ENCODE assay signal across 32 cellular contexts in genomic region chr5:153135416-153135815, GRCh38.
DNase-seq lines count a peak whose midpoint lies in the region; TF ChIP-seq lines count a peak whose summit lies in the region.
"Had no signal": no experiment of that assay in that cellular context is flagged by ENCODE, and none has a peak within 500 bp of the region (broad histone marks: within the 10 kb centered on the region; RNA-seq: fewer than 3 reads in every experiment).

No MANE protein-coding gene starts in this region.

- no peak overlapping the region for H3K27ac Mint-ChIP-seq in activated T-cell treated with anti-CD3 and anti-CD28 coated beads, Interleukin-2, amount 50 U/mL, for 24 hours
- H3K27ac Mint-ChIP-seq: activated B cell treated with CpG ODN at 0.5 μM for 24 hours; activated CD8-positive, alpha-beta memory T cell treated with anti-CD3 and anti-CD28 coated beads, Interleukin-2, amount 10 ng/mL, durations not matched to agents 7 days and 5 days; activated naive CD4-positive, alpha-beta T cell treated with anti-CD3 and anti-CD28 coated beads for 36 hours; activated T-cell treated with anti-CD3 and anti-CD28 coated beads, Interleukin-2, amount 50 U/mL, for 72 hours; CD8-positive, alpha-beta memory T cell; mesothelial cell of epicardium; naive B cell had no signal

- peak; percentile 16 for DNase-seq in ACHN
- DNase-seq in LHCN-M2 (ENCODE audit: low read depth), result peak; percentile 69
- peak; percentile 20 for DNase-seq in astrocyte of the cerebellum (ENCODE audit: low read depth)
- DNase-seq in kidney glomerular epithelial cell (lab: John Stamatoyannopoulos, UW), result peak; percentile 37
- DNase-seq in NCI-H1930 (lab: John Stamatoyannopoulos, UW), result no peak
- DNase-seq in coronary artery (ENCODE audit: low spot score), result no peak
- no peak for DNase-seq in activated naive CD4-positive, alpha-beta T cell treated with Interleukin-2 at 50 U/mL for 16 hours
- DNase-seq in activated T-cell treated with anti-CD3 and anti-CD28 coated beads, Interleukin-2, amount 50 U/mL, for 24 hours, result no peak
- DNase-seq: activated B cell treated with CpG ODN at 0.5 μM for 24 hours; activated CD4-positive, alpha-beta T cell treated with anti-CD3 and anti-CD28 coated beads, Interleukin-2, amount 50 U/mL, for 1 hour; activated CD8-positive, alpha-beta memory T cell treated with anti-CD3 and anti-CD28 coated beads, Interleukin-2, amount 10 ng/mL, durations not matched to agents 7 days and 5 days; activated naive CD4-positive, alpha-beta T cell treated with anti-CD3 and anti-CD28 coated beads for 36 hours; activated T-cell treated with anti-CD3 and anti-CD28 coated beads, Interleukin-2, amount 50 U/mL, for 72 hours; adrenal gland; BE2C; CD8-positive, alpha-beta memory T cell; gastrocnemius medialis; left ventricle myocardium inferior; MG63; naive B cell; NCI-H1417 treated with DMSO at 0.1 percent for 48 hours; NCI-H774; occipital lobe; stimulated activated CD4-positive, alpha-beta T cell treated with anti-CD3 and anti-CD28 coated beads, Interleukin-1b, Interleukin-23, amount 100 ng/mL, for 48 hours; stimulated activated CD8-positive, alpha-beta memory T cell treated with anti-CD3 and anti-CD28 coated beads, Interleukin-4, amount 100 ng/mL, for 48 hours; stimulated activated naive CD8-positive, alpha-beta T cell treated with anti-CD3 and anti-CD28 coated beads, Interleukin-15, amount 100 ng/mL, for 72 hours; T1000 had no signal

- TF ChIP-seq CTCF in astrocyte of the cerebellum (IDR thresholded peaks at IDR 0.05; ENCODE audit: low read depth, low read length, missing control alignments), result no peak
- TF ChIP-seq CTCF in coronary artery (IDR thresholded peaks at IDR 0.05), result no peak

- peaks cover 7% of the 10 kb centered on the region for H3K9me3 Mint-ChIP-seq in activated T-cell treated with anti-CD3 and anti-CD28 coated beads, Interleukin-2, amount 50 U/mL, for 24 hours
- H3K9me3 Mint-ChIP-seq: activated B cell treated with CpG ODN at 0.5 μM for 24 hours, mesothelial cell of epicardium had no signal

- H3K4me1 Mint-ChIP-seq in activated T-cell treated with anti-CD3 and anti-CD28 coated beads, Interleukin-2, amount 50 U/mL, for 24 hours (ENCODE audit: low read depth), result no peaks in the 10 kb centered on the region
- H3K4me1 Mint-ChIP-seq: activated B cell treated with CpG ODN at 0.5 μM for 24 hours; activated CD8-positive, alpha-beta memory T cell treated with anti-CD3 and anti-CD28 coated beads, Interleukin-2, amount 10 ng/mL, durations not matched to agents 7 days and 5 days; CD8-positive, alpha-beta memory T cell; mesothelial cell of epicardium; naive B cell; stimulated activated naive CD8-positive, alpha-beta T cell treated with anti-CD3 and anti-CD28 coated beads, Interleukin-15, amount 100 ng/mL, for 72 hours had no signal

- H3K27me3 Mint-ChIP-seq in activated T-cell treated with anti-CD3 and anti-CD28 coated beads, Interleukin-2, amount 50 U/mL, for 24 hours, result no peaks in the 10 kb centered on the region
- H3K27me3 Mint-ChIP-seq: activated B cell treated with CpG ODN at 0.5 μM for 24 hours; activated CD8-positive, alpha-beta memory T cell treated with anti-CD3 and anti-CD28 coated beads, Interleukin-2, amount 10 ng/mL, durations not matched to agents 7 days and 5 days; CD8-positive, alpha-beta memory T cell; naive B cell; stimulated activated naive CD8-positive, alpha-beta T cell treated with anti-CD3 and anti-CD28 coated beads, Interleukin-15, amount 100 ng/mL, for 72 hours had no signal

- no peaks in the 10 kb centered on the region for H3K36me3 Mint-ChIP-seq in activated T-cell treated with anti-CD3 and anti-CD28 coated beads, Interleukin-2, amount 50 U/mL, for 24 hours (ENCODE audit: low read depth)
- H3K36me3 Mint-ChIP-seq: activated CD8-positive, alpha-beta memory T cell treated with anti-CD3 and anti-CD28 coated beads, Interleukin-2, amount 10 ng/mL, durations not matched to agents 7 days and 5 days; CD8-positive, alpha-beta memory T cell; mesothelial cell of epicardium; naive B cell had no signal

- no peak overlapping the region for H3K27ac ChIP-seq in coronary artery
- H3K27ac ChIP-seq: adrenal gland, cardiac muscle cell, esophagus muscularis mucosa, gastrocnemius medialis, hepatocyte, left ventricle myocardium inferior had no signal

- in situ Hi-C loops in ACHN (cut with HindIII; ENCODE audit: low pct_ligation_motif_present, low pct_unique_long_range_greater_than_20kb, low sequenced_read_pairs) (loop anchor here (25.0 kb wide), 1 partner anchor 573 kb away; no protein-coding TSS in a partner anchor), astrocyte of the cerebellum (cut with HindIII; ENCODE audit: low sequenced_read_pairs) (no loop called here)

- H3K4me3 Mint-ChIP-seq in activated T-cell treated with anti-CD3 and anti-CD28 coated beads, Interleukin-2, amount 50 U/mL, for 24 hours, result no peak overlapping the region
- H3K4me3 Mint-ChIP-seq: activated B cell treated with CpG ODN at 0.5 μM for 24 hours; activated CD8-positive, alpha-beta memory T cell treated with anti-CD3 and anti-CD28 coated beads, Interleukin-2, amount 10 ng/mL, durations not matched to agents 7 days and 5 days; activated naive CD4-positive, alpha-beta T cell treated with anti-CD3 and anti-CD28 coated beads for 36 hours; activated T-cell treated with anti-CD3 and anti-CD28 coated beads, Interleukin-2, amount 50 U/mL, for 72 hours; CD8-positive, alpha-beta memory T cell; mesothelial cell of epicardium; naive B cell; stimulated activated naive CD8-positive, alpha-beta T cell treated with anti-CD3 and anti-CD28 coated beads, Interleukin-15, amount 100 ng/mL, for 72 hours had no signal

- H3K4me3 ChIP-seq in astrocyte of the cerebellum (ENCODE audit: low read depth, low read length), result no peak overlapping the region
- no peak overlapping the region for H3K4me3 ChIP-seq in coronary artery
- H3K4me3 ChIP-seq: adrenal gland, cardiac muscle cell, esophagus muscularis mucosa, gastrocnemius medialis, hepatocyte, left ventricle myocardium inferior, MG63, smooth muscle cell had no signal

Comparison
In these comparisons a context has a peak if more than half of its experiments do, and no peak if none do; other contexts are left out.
1. DNase-seq: peak in ACHN (single experiment), LHCN-M2 (single experiment), astrocyte of the cerebellum (single experiment) and kidney glomerular epithelial cell (single experiment); none in NCI-H1930 (0 of 2), coronary artery (single experiment), activated naive CD4-positive, alpha-beta T cell treated with Interleukin-2 at 50 U/mL for 16 hours (single experiment) and activated T-cell treated with anti-CD3 and anti-CD28 coated beads, Interleukin-2, amount 50 U/mL, for 24 hours (single experiment).